In genomic region chr11:26996056-26996455, GRCh38 we compare ENCODE assay signal across 21 cellular contexts. TPM values are rescaled to one million over a fixed set of nuclear protein-coding genes. Genes with fewer than 3 reads are reported as not detected.
DNase-seq lines count a peak whose midpoint lies in the region; TF ChIP-seq lines count a peak whose summit lies in the region.
"Had no signal": no experiment of that assay in that cellular context is flagged by ENCODE, and none has a peak within 500 bp of the region (broad histone marks: within the 10 kb centered on the region; RNA-seq: fewer than 3 reads in every experiment).

No MANE protein-coding gene starts in this region.

- no peaks in the 10 kb centered on the region for H3K27me3 ChIP-seq in OCI-LY1 (ENCODE audit: insufficient read depth, low read length)
- no peaks in the 10 kb centered on the region for H3K27me3 ChIP-seq in muscle layer of colon (ENCODE audit: control insufficient read depth in 1 of 2, insufficient read depth in 2 of 2, low read length in 2 of 2)
- H3K27me3 ChIP-seq in tibial nerve: no peaks in the 10 kb centered on the region

- no peak overlapping the region for H3K4me3 Mint-ChIP-seq in activated T-cell treated with anti-CD3 and anti-CD28 coated beads, Interleukin-2, amount 50 U/mL, for 24 hours
- H3K4me3 Mint-ChIP-seq: activated naive CD4-positive, alpha-beta T cell treated with anti-CD3 and anti-CD28 coated beads for 36 hours; CD14-positive monocyte; stimulated activated naive CD8-positive, alpha-beta T cell treated with anti-CD3 and anti-CD28 coated beads, Interleukin-15, amount 100 ng/mL, for 72 hours had no signal

- no peak overlapping the region for H2AFZ ChIP-seq in OCI-LY1 (ENCODE audit: low read length)

- H3K36me3 ChIP-seq in OCI-LY1 (ENCODE audit: insufficient read depth, low read length) (peaks cover 11% of the 10 kb centered on the region), muscle layer of colon (ENCODE audit: insufficient read depth, low read length) (no peaks in the 10 kb centered on the region), tibial nerve (no peaks in the 10 kb centered on the region)

- H3F3A ChIP-seq in OCI-LY1 (ENCODE audit: insufficient read depth, low read length): no peaks in the 10 kb centered on the region

- H3K27ac Mint-ChIP-seq in activated T-cell treated with anti-CD3 and anti-CD28 coated beads, Interleukin-2, amount 50 U/mL, for 24 hours: no peak overlapping the region
- H3K27ac Mint-ChIP-seq: activated naive CD4-positive, alpha-beta T cell treated with anti-CD3 and anti-CD28 coated beads for 36 hours; CD14-positive monocyte; stimulated activated naive CD8-positive, alpha-beta T cell treated with anti-CD3 and anti-CD28 coated beads, Interleukin-15, amount 100 ng/mL, for 72 hours had no signal

- H3K4me3 ChIP-seq in OCI-LY1 (ENCODE audit: low read depth, low read length, poor library complexity, severe bottlenecking) (peak overlapping the region; percentile 79), coronary artery (peak overlapping the region; percentile 90), muscle layer of colon (ENCODE audit: low read depth in 1 of 2, low read length in 2 of 2) (peak overlapping the region; percentile 0 to 67), tibial nerve (peak overlapping the region; percentile 41 to 63 (median 51))

- H3K36me3 Mint-ChIP-seq in activated T-cell treated with anti-CD3 and anti-CD28 coated beads, Interleukin-2, amount 50 U/mL, for 24 hours (ENCODE audit: low read depth): no peaks in the 10 kb centered on the region
- H3K36me3 Mint-ChIP-seq: CD14-positive monocyte had no signal

- no peaks in the 10 kb centered on the region for H3K4me1 Mint-ChIP-seq in activated T-cell treated with anti-CD3 and anti-CD28 coated beads, Interleukin-2, amount 50 U/mL, for 24 hours (ENCODE audit: low read depth)
- H3K4me1 Mint-ChIP-seq: CD14-positive monocyte; stimulated activated naive CD8-positive, alpha-beta T cell treated with anti-CD3 and anti-CD28 coated beads, Interleukin-15, amount 100 ng/mL, for 72 hours had no signal

- H4K20me1 ChIP-seq in OCI-LY1 (ENCODE audit: insufficient read depth, low read length): no peaks in the 10 kb centered on the region

- H3K9me3 ChIP-seq in OCI-LY1 (ENCODE audit: low read length): no peaks in the 10 kb centered on the region
- H3K9me3 ChIP-seq in muscle layer of colon (ENCODE audit: low read length): no peaks in the 10 kb centered on the region
- no peaks in the 10 kb centered on the region for H3K9me3 ChIP-seq in tibial nerve

- peak overlapping the region; percentile 92 for H3K27ac ChIP-seq in OCI-LY1 (ENCODE audit: low read depth, low read length, poor library complexity, severe bottlenecking)
- peak overlapping the region; percentile 93 to 97 for H3K27ac ChIP-seq in coronary artery
- peak overlapping the region; percentile 76 for H3K27ac ChIP-seq in muscle layer of colon (ENCODE audit: low read depth, low read length)
- H3K27ac ChIP-seq in tibial nerve: peak overlapping the region; percentile 54 to 92 (median 85)

- H3K4me1 ChIP-seq in OCI-LY1 (ENCODE audit: insufficient read depth, low read length, severe bottlenecking) (peaks cover 92% of the 10 kb centered on the region), muscle layer of colon (ENCODE audit: insufficient read depth, low read length) (peaks cover 20% of the 10 kb centered on the region), tibial nerve (peaks cover 0 to 26% (median 8%) of the 10 kb centered on the region in 4 donors)

- no peaks in the 10 kb centered on the region for H3K9me3 Mint-ChIP-seq in activated T-cell treated with anti-CD3 and anti-CD28 coated beads, Interleukin-2, amount 50 U/mL, for 24 hours
- H3K9me3 Mint-ChIP-seq: activated naive CD4-positive, alpha-beta T cell treated with anti-CD3 and anti-CD28 coated beads for 36 hours; stimulated activated naive CD8-positive, alpha-beta T cell treated with anti-CD3 and anti-CD28 coated beads, Interleukin-15, amount 100 ng/mL, for 72 hours had no signal

- no peak for TF ChIP-seq POLR2A in tibial nerve (IDR thresholded peaks at IDR 0.05)

- H3K4me2 ChIP-seq in OCI-LY1 (ENCODE audit: low read length): peak overlapping the region; percentile 68

- TF ChIP-seq EP300 in tibial nerve (IDR thresholded peaks at IDR 0.05): no peak

- DNase-seq in coronary artery (ENCODE audit: low spot score) (no peak), tibial nerve (ENCODE audit: low spot score in 2 of 2) (no peak), LoVo (ENCODE audit: low spot score) (no peak), NCI-H1048 (lab: John Stamatoyannopoulos, UW) (no peak)
- DNase-seq in activated T-cell treated with anti-CD3 and anti-CD28 coated beads, Interleukin-2, amount 50 U/mL, for 24 hours: no peak
- DNase-seq: activated CD4-positive, alpha-beta T cell treated with anti-CD3 and anti-CD28 coated beads for 4 hours; activated CD8-positive, alpha-beta memory T cell treated with anti-CD3 and anti-CD28 coated beads, Interleukin-2, amount 50 U/mL, for 48 hours; activated naive CD4-positive, alpha-beta T cell treated with anti-CD3 and anti-CD28 coated beads for 36 hours; caudate nucleus; DMS79 treated with DMSO at 0.1 percent for 48 hours; NCI-H1694 treated with DMSO at 0.1 percent for 48 hours; stimulated activated naive CD8-positive, alpha-beta T cell treated with anti-CD3 and anti-CD28 coated beads, Interleukin-15, amount 100 ng/mL, for 72 hours; T1000 had no signal

- no peaks in the 10 kb centered on the region for H3K9me2 ChIP-seq in OCI-LY1 (ENCODE audit: low read depth, low read length)

- peak overlapping the region; percentile 95 for H3K9ac ChIP-seq in OCI-LY1 (ENCODE audit: low read length)
- peak overlapping the region; percentile 58 for H3K9ac ChIP-seq in muscle layer of colon (ENCODE audit: low read length)

- H3K27me3 Mint-ChIP-seq in activated T-cell treated with anti-CD3 and anti-CD28 coated beads, Interleukin-2, amount 50 U/mL, for 24 hours: peaks cover 2% of the 10 kb centered on the region

- no peak for TF ChIP-seq CTCF in OCI-LY1 (IDR thresholded peaks at IDR 0.05; ENCODE audit: low read length)
- TF ChIP-seq CTCF in coronary artery (IDR thresholded peaks at IDR 0.05): no peak
- no peak for TF ChIP-seq CTCF in tibial nerve (IDR thresholded peaks at IDR 0.05)

- peaks cover 42% of the 10 kb centered on the region for H3K79me2 ChIP-seq in OCI-LY1 (ENCODE audit: insufficient read depth, low read length)

RNA-seq across cellular contexts. Expression of gene FIBIN, which starts 2.1 kb away (rescaled TPM):
- total RNA-seq in tibial nerve: 100 to 1,000 TPM; 225 to 528 (median 324) TPM
- total RNA-seq: activated naive CD4-positive, alpha-beta T cell treated with anti-CD3 and anti-CD28 coated beads for 36 hours; HT1080; NCI-H460; SK-MEL-5 had no signal

RNA-seq across cellular contexts. Expression of gene BBOX1, which starts 44.6 kb away (rescaled TPM):
- total RNA-seq in tibial nerve: under 1 TPM in 2 of 4 donors, not detected in 2; 0.22 to 0.84 TPM
- total RNA-seq: activated naive CD4-positive, alpha-beta T cell treated with anti-CD3 and anti-CD28 coated beads for 36 hours; H1; HT1080; NCI-H460; omental fat pad; SK-MEL-5 had no signal

Comparison
In these comparisons a context has a peak if more than half of its experiments do, and no peak if none do; other contexts are left out.
1. H3K4me3 ChIP-seq: peak in every context shown above with its lines; median percentile 90 in coronary artery; 79 in OCI-LY1; 51 in tibial nerve; 34 in muscle layer of colon.